ENCODE assay signal across 19 cellular contexts in the genomic region with DNA sequence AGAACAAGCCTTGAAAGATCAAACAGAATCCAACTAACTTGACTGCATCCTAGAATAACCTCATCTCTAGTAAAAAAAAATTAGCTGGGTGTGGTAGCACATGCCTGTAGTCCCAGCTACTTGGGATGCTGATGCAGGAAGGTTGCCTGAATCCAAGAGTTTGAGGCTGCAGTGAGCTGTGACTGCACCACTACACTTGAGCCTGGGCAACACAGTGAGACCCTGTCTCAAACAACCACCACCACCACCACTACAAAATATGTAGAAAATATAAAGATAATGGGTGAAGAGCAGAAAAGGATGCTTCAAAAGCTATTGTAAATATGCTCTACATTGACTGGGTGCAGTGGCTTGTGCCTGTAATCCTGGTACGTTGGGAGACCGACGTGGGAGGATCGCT.
"Had no signal": no experiment of that assay in that cellular context is flagged by ENCODE, and none has a peak within 500 bp of the region (broad histone marks: within the 10 kb centered on the region; RNA-seq: fewer than 3 reads in every experiment).

No MANE protein-coding gene starts in this region.

- H3K4me3 Mint-ChIP-seq: mesothelial cell of epicardium; naive thymus-derived CD4-positive, alpha-beta T cell; natural killer cell treated with Interleukin-12 subunit alpha and Interleukin-12 subunit beta and Interleukin-15 and Interleukin-18, amount 100 ng/mL, for 72 hours; stimulated activated naive CD8-positive, alpha-beta T cell treated with anti-CD3 and anti-CD28 coated beads, Interleukin-15, Interleukin-2, amounts not matched to agents 100 ng/mL and 50 ng/mL, for 24 hours had no signal

- H3K27ac Mint-ChIP-seq: mesothelial cell of epicardium had no signal

- H3K9me3 Mint-ChIP-seq: mesothelial cell of epicardium; naive thymus-derived CD4-positive, alpha-beta T cell; natural killer cell treated with Interleukin-12 subunit alpha and Interleukin-12 subunit beta and Interleukin-15 and Interleukin-18, amount 100 ng/mL, for 72 hours; stimulated activated naive CD8-positive, alpha-beta T cell treated with anti-CD3 and anti-CD28 coated beads, Interleukin-15, Interleukin-2, amounts not matched to agents 100 ng/mL and 50 ng/mL, for 24 hours had no signal

- H3K4me1 Mint-ChIP-seq: mesothelial cell of epicardium had no signal

- H3K27me3 Mint-ChIP-seq: naive thymus-derived CD4-positive, alpha-beta T cell; natural killer cell treated with Interleukin-12 subunit alpha and Interleukin-12 subunit beta and Interleukin-15 and Interleukin-18, amount 100 ng/mL, for 72 hours; progenitor cell of endocrine pancreas; stimulated activated naive CD8-positive, alpha-beta T cell treated with anti-CD3 and anti-CD28 coated beads, Interleukin-15, Interleukin-2, amounts not matched to agents 100 ng/mL and 50 ng/mL, for 24 hours had no signal

- DNase-seq: islet precursor cell; left ventricle myocardium inferior; mesendoderm; mucosa of descending colon; naive thymus-derived CD4-positive, alpha-beta T cell; ovary; stimulated activated CD4-positive, alpha-beta T cell treated with anti-CD3 and anti-CD28 coated beads, Interleukin-12 subunit alpha, Interleukin-12 subunit beta, amount 100 ng/mL, for 4 hours; stimulated activated CD4-positive, alpha-beta T cell treated with anti-CD3 and anti-CD28 coated beads, Interleukin-15, amount 100 ng/mL, for 24 hours; stimulated activated CD4-positive, alpha-beta T cell treated with anti-CD3 and anti-CD28 coated beads, Interleukin-2, amount 100 ng/mL, for 24 hours; stimulated activated CD4-positive, alpha-beta T cell treated with anti-CD3 and anti-CD28 coated beads, Interleukin-4, amount 100 ng/mL, for 1 hour; stimulated activated naive CD4-positive, alpha-beta T cell; tibial artery; trophoblast cell; upper lobe of right lung had no signal

- ATAC-seq: mucosa of descending colon; naive thymus-derived CD4-positive, alpha-beta T cell; natural killer cell treated with Interleukin-12 subunit alpha and Interleukin-12 subunit beta and Interleukin-15 and Interleukin-18, amount 100 ng/mL, for 72 hours; sciatic nerve; upper lobe of right lung had no signal
